Comparison of ENCODE assay signal across 7 cellular contexts in the genomic region with DNA sequence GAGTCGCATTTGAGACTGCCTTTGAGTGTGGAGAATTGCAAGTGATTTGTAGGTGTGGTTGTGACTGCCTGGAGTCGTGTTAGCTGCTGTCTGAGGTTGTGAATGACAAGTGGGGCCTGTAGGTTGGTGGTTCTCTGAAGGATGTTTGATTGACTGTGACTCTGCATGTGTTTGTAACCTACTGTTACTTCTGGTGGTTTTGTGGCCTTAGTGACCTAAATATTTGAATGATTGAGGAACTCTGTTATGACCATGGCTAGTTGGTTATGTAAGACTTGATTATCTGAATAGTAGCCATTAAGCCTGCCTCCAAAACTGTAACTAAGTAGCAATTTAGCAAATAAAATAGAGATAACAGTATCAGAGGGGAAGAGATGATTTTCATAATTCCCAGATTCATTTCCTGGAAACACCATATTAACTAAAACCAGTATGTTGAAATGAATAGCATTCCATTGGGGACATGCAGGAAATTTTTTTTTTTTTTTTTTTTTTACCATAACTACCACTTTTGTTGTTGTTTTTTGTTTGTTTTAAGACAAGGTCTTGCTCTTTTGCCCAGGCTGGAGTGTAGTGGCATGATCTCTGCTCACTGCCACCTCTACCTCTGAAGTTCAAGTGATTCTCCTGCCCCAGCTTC. TPM values are rescaled to one million over a fixed set of nuclear protein-coding genes. Genes with fewer than 3 reads are reported as not detected.
DNase-seq lines count a peak whose midpoint lies in the region; ATAC-seq, FAIRE-seq and TF ChIP-seq lines count a peak whose summit lies in the region.

No MANE protein-coding gene starts in this region.

- DNase-seq in GM18507 (ENCODE audit: extremely low spot score, insufficient read length, low read depth) (no peak), cardiac fibroblast (ENCODE audit: low read depth in 2 of 2) (peak; percentile 4 to 41), midbrain (lab: John Stamatoyannopoulos, UW) (peak; percentile 14), RPMI8226 (no peak), SIG-M5 (lab: John Stamatoyannopoulos, UW) (no peak)

- no peaks in the 10 kb centered on the region for H3K9me3 ChIP-seq in HUES64 (ENCODE audit: insufficient read depth, low read depth, low read length)

- peaks cover 3% of the 10 kb centered on the region for H3K4me1 ChIP-seq in HUES64 (ENCODE audit: insufficient read depth, low read length)

- peak overlapping the region; percentile 76 for H3K9ac ChIP-seq in HUES64 (ENCODE audit: low read depth, low read length)

- no peak for ATAC-seq in GM21576 (IDR thresholded peaks at IDR 0.05; ENCODE audit: unreplicated experiment)

- H3K4me3 ChIP-seq in HUES64 (ENCODE audit: low read length) (peak overlapping the region; percentile 83), cardiac fibroblast (replicated peaks in 1 of 2; ENCODE audit: low read depth in 2 of 2, low read length in 2 of 2) (peak overlapping the region; percentile 83)

- peak; percentile 73 for FAIRE-seq in GM18507 (lab: Jason Lieb, UNC)

- H3K36me3 ChIP-seq in HUES64 (ENCODE audit: insufficient read depth, low read length), result peaks cover 19% of the 10 kb centered on the region

- peaks cover 13% of the 10 kb centered on the region for H3K27me3 ChIP-seq in HUES64 (ENCODE audit: insufficient read depth, low read length)

- no peak overlapping the region for H3K27ac ChIP-seq in HUES64 (ENCODE audit: low read depth, low read length)

- TF ChIP-seq CTCF in cardiac fibroblast (IDR thresholded peaks at IDR 0.05; ENCODE audit: low read depth, low read length), result no peak

- WGBS in HUES64, result 12% methylated on average over 2 of the region's 2 CpGs

RNA-seq across cellular contexts. Expression of a gene that starts 0.8 kb away (rescaled TPM):
- 3.4 TPM for polyA plus RNA-seq in HUES64 (2013, experiment 1 of 2)
- polyA plus RNA-seq in HUES64 (2013, experiment 2 of 2), result 7.6 TPM

RNA-seq across cellular contexts. Expression of a gene that starts 32.9 kb away (rescaled TPM):
- polyA plus RNA-seq in HUES64 (2013, experiment 1 of 2), result 6.3 TPM
- polyA plus RNA-seq in HUES64 (2013, experiment 2 of 2), result 7.1 TPM

Comparison
In these comparisons a context has a peak if more than half of its experiments do, and no peak if none do; other contexts are left out.
1. DNase-seq: peak in cardiac fibroblast (2 of 2) and midbrain (single experiment); none in GM18507 (single experiment), RPMI8226 (single experiment) and SIG-M5 (single experiment).